Comparison of ENCODE assay signal across 34 cellular contexts in genomic region chr1:243758647-243759046, GRCh38.
"Had no signal": no experiment of that assay in that cellular context is flagged by ENCODE, and none has a peak within 500 bp of the region (broad histone marks: within the 10 kb centered on the region; RNA-seq: fewer than 3 reads in every experiment).

No MANE protein-coding gene starts in this region.

- H3K4me1 ChIP-seq: breast epithelium, colonic mucosa had no signal

- H3K9me3 ChIP-seq: ascending aorta, breast epithelium, colonic mucosa had no signal

- H3K27me3 Mint-ChIP-seq: activated CD4-positive, alpha-beta memory T cell treated with anti-CD3 and anti-CD28 coated beads for 36 hours; activated CD4-positive, alpha-beta T cell treated with anti-CD3 and anti-CD28 coated beads for 36 hours; activated CD4-positive, alpha-beta T cell treated with anti-CD3 and anti-CD28 coated beads, Interleukin-2, amount 10 ng/mL, durations not matched to agents 24 days and 14 days; activated CD8-positive, alpha-beta memory T cell treated with anti-CD3 and anti-CD28 coated beads, Interleukin-2, amount 10 ng/mL, durations not matched to agents 7 days and 5 days; activated naive CD4-positive, alpha-beta T cell treated with anti-CD3 and anti-CD28 coated beads, Interleukin-2, amount 10 ng/mL, durations not matched to agents 7 days and 5 days; activated naive CD8-positive, alpha-beta T cell treated with anti-CD3 and anti-CD28 coated beads, Interleukin-2, amount 10 ng/mL, durations not matched to agents 7 days and 5 days; brain; T-helper 17 cell had no signal

- H3K27me3 ChIP-seq: ascending aorta, breast epithelium, cardiac muscle cell, colonic mucosa had no signal

- H3K4me3 Mint-ChIP-seq: activated CD4-positive, alpha-beta memory T cell treated with anti-CD3 and anti-CD28 coated beads for 36 hours; activated CD4-positive, alpha-beta T cell treated with anti-CD3 and anti-CD28 coated beads for 36 hours; activated CD4-positive, alpha-beta T cell treated with anti-CD3 and anti-CD28 coated beads, Interleukin-2, amount 10 ng/mL, durations not matched to agents 24 days and 14 days; activated CD8-positive, alpha-beta memory T cell treated with anti-CD3 and anti-CD28 coated beads, Interleukin-2, amount 10 ng/mL, durations not matched to agents 7 days and 5 days; activated CD8-positive, alpha-beta T cell treated with anti-CD3 and anti-CD28 coated beads, Interleukin-2, amount 10 ng/mL, durations not matched to agents 7 days and 5 days; activated naive CD4-positive, alpha-beta T cell treated with anti-CD3 and anti-CD28 coated beads, Interleukin-2, amount 10 ng/mL, durations not matched to agents 7 days and 5 days; activated naive CD8-positive, alpha-beta T cell treated with anti-CD3 and anti-CD28 coated beads, Interleukin-2, amount 10 ng/mL, durations not matched to agents 7 days and 5 days; activated T-helper 1 cell treated with anti-CD3 and anti-CD28 coated beads, Interleukin-12 subunit alpha, Interleukin-12 subunit beta, Interleukin-2, Interleukin-4 antibody, amounts not matched to agents 30 ng/mL and 10 ng/mL and 1 ng/mL, durations not matched to agents 14 hours and 24 hours and 36 hours; brain; T-helper 17 cell; T-helper 2 cell treated with Interferon-gamma antibody and Interleukin-4, amounts not matched to agents 5 μg/mL and 100 μg/mL, for 36 hours had no signal

- ATAC-seq: activated CD4-positive, alpha-beta T cell treated with anti-CD3 and anti-CD28 coated beads for 36 hours; activated CD8-positive, alpha-beta memory T cell treated with anti-CD3 and anti-CD28 coated beads, Interleukin-2, amount 10 ng/mL, durations not matched to agents 7 days and 5 days; activated CD8-positive, alpha-beta T cell treated with anti-CD3 and anti-CD28 coated beads, Interleukin-2, amount 10 ng/mL, durations not matched to agents 7 days and 5 days; activated naive CD4-positive, alpha-beta T cell treated with anti-CD3 and anti-CD28 coated beads, Interleukin-2, amount 50 U/mL, for 72 hours; esophagus mucosa; T-helper 17 cell had no signal

- H3K36me3 ChIP-seq: ascending aorta, breast epithelium, cardiac muscle cell, colonic mucosa, WERI-Rb-1 had no signal

- H3K4me3 ChIP-seq: ascending aorta, breast epithelium, cardiac muscle cell, colonic mucosa had no signal

- DNase-seq: activated CD4-positive, alpha-beta memory T cell treated with anti-CD3 and anti-CD28 coated beads for 36 hours; activated CD4-positive, alpha-beta T cell treated with anti-CD3 and anti-CD28 coated beads for 36 hours; activated CD4-positive, alpha-beta T cell treated with anti-CD3 and anti-CD28 coated beads, Interleukin-2, amount 10 ng/mL, durations not matched to agents 24 days and 14 days; activated CD4-positive, CD25-positive, alpha-beta regulatory T cell; activated CD4-positive, CD25-positive, alpha-beta regulatory T cell treated with anti-CD3 and anti-CD28 coated beads, Interleukin-2, amount 50 U/mL, for 72 hours; activated CD8-positive, alpha-beta memory T cell treated with anti-CD3 and anti-CD28 coated beads, Interleukin-2, amount 10 ng/mL, durations not matched to agents 7 days and 5 days; activated CD8-positive, alpha-beta memory T cell treated with anti-CD3 and anti-CD28 coated beads, Interleukin-2, amount 50 U/mL, for 4 hours; activated CD8-positive, alpha-beta T cell treated with anti-CD3 and anti-CD28 coated beads, Interleukin-2, amount 10 ng/mL, durations not matched to agents 7 days and 5 days; activated effector memory CD4-positive, alpha-beta T cell treated with anti-CD3 and anti-CD28 coated beads, Interleukin-2, amount 50 U/mL, for 16 hours; activated naive CD4-positive, alpha-beta T cell; activated naive CD4-positive, alpha-beta T cell treated with anti-CD3 and anti-CD28 coated beads, Interleukin-2, amount 10 ng/mL, durations not matched to agents 7 days and 5 days; activated naive CD8-positive, alpha-beta T cell treated with anti-CD3 and anti-CD28 coated beads, Interleukin-2, amount 10 ng/mL, durations not matched to agents 7 days and 5 days; activated T-cell treated with anti-CD3 and anti-CD28 coated beads, Interleukin-2, amount 50 U/mL, for 1 hour; activated T-cell treated with anti-CD3 and anti-CD28 coated beads, Interleukin-2, amount 50 U/mL, for 48 hours; central memory CD4-positive, alpha-beta T cell; cerebellar nuclear complex; colonic mucosa; effector CD8-positive, alpha-beta T cell; foreskin fibroblast; head of caudate nucleus; T-helper 1 cell; T-helper 17 cell; T1000; WERI-Rb-1 had no signal

- H3K27ac ChIP-seq: ascending aorta, breast epithelium, cardiac muscle cell, colonic mucosa, epithelial cell of prostate, WERI-Rb-1 had no signal

- H3K36me3 Mint-ChIP-seq: activated CD4-positive, alpha-beta memory T cell treated with anti-CD3 and anti-CD28 coated beads for 36 hours; activated naive CD4-positive, alpha-beta T cell treated with anti-CD3 and anti-CD28 coated beads, Interleukin-2, amount 10 ng/mL, durations not matched to agents 7 days and 5 days; activated naive CD4-positive, alpha-beta T cell treated with anti-CD3 and anti-CD28 coated beads, Interleukin-2, amount 50 U/mL, for 72 hours; activated naive CD8-positive, alpha-beta T cell treated with anti-CD3 and anti-CD28 coated beads, Interleukin-2, amount 10 ng/mL, durations not matched to agents 7 days and 5 days had no signal

- H3K27ac Mint-ChIP-seq: activated CD4-positive, alpha-beta memory T cell treated with anti-CD3 and anti-CD28 coated beads for 36 hours; activated CD4-positive, alpha-beta T cell treated with anti-CD3 and anti-CD28 coated beads for 36 hours; activated CD4-positive, alpha-beta T cell treated with anti-CD3 and anti-CD28 coated beads, Interleukin-2, amount 10 ng/mL, durations not matched to agents 24 days and 14 days; activated CD8-positive, alpha-beta memory T cell treated with anti-CD3 and anti-CD28 coated beads, Interleukin-2, amount 10 ng/mL, durations not matched to agents 7 days and 5 days; activated CD8-positive, alpha-beta T cell treated with anti-CD3 and anti-CD28 coated beads, Interleukin-2, amount 10 ng/mL, durations not matched to agents 7 days and 5 days; activated naive CD4-positive, alpha-beta T cell treated with anti-CD3 and anti-CD28 coated beads, Interleukin-2, amount 10 ng/mL, durations not matched to agents 7 days and 5 days; activated naive CD4-positive, alpha-beta T cell treated with anti-CD3 and anti-CD28 coated beads, Interleukin-2, amount 50 U/mL, for 72 hours; activated naive CD8-positive, alpha-beta T cell treated with anti-CD3 and anti-CD28 coated beads, Interleukin-2, amount 10 ng/mL, durations not matched to agents 7 days and 5 days; activated T-helper 1 cell treated with anti-CD3 and anti-CD28 coated beads, Interleukin-12 subunit alpha, Interleukin-12 subunit beta, Interleukin-2, Interleukin-4 antibody, amounts not matched to agents 30 ng/mL and 10 ng/mL and 1 ng/mL, durations not matched to agents 14 hours and 24 hours and 36 hours; activated T-helper 2 cell treated with anti-CD3 and anti-CD28 coated beads, Interferon-gamma antibody, Interleukin-2, Interleukin-4, amounts not matched to agents 10 μg/mL and 5 μg/mL and 100 μg/mL, durations not matched to agents 14 hours and 24 hours and 36 hours; T-helper 17 cell; T-helper 2 cell treated with Interferon-gamma antibody and Interleukin-4, amounts not matched to agents 5 μg/mL and 100 μg/mL, for 36 hours had no signal

- H3K4me1 Mint-ChIP-seq: activated naive CD4-positive, alpha-beta T cell treated with anti-CD3 and anti-CD28 coated beads, Interleukin-2, amount 10 ng/mL, durations not matched to agents 7 days and 5 days; activated naive CD8-positive, alpha-beta T cell treated with anti-CD3 and anti-CD28 coated beads, Interleukin-2, amount 10 ng/mL, durations not matched to agents 7 days and 5 days had no signal

- H3K9me3 Mint-ChIP-seq: activated CD4-positive, alpha-beta memory T cell treated with anti-CD3 and anti-CD28 coated beads for 36 hours; activated CD4-positive, alpha-beta T cell treated with anti-CD3 and anti-CD28 coated beads, Interleukin-2, amount 10 ng/mL, durations not matched to agents 24 days and 14 days; activated naive CD4-positive, alpha-beta T cell treated with anti-CD3 and anti-CD28 coated beads, Interleukin-2, amount 10 ng/mL, durations not matched to agents 7 days and 5 days; activated naive CD8-positive, alpha-beta T cell treated with anti-CD3 and anti-CD28 coated beads, Interleukin-2, amount 10 ng/mL, durations not matched to agents 7 days and 5 days; activated T-helper 1 cell treated with anti-CD3 and anti-CD28 coated beads, Interleukin-12 subunit alpha, Interleukin-12 subunit beta, Interleukin-2, Interleukin-4 antibody, amounts not matched to agents 30 ng/mL and 10 ng/mL and 1 ng/mL, durations not matched to agents 14 hours and 24 hours and 36 hours; activated T-helper 2 cell treated with anti-CD3 and anti-CD28 coated beads, Interferon-gamma antibody, Interleukin-2, Interleukin-4, amounts not matched to agents 10 μg/mL and 5 μg/mL and 100 μg/mL, durations not matched to agents 14 hours and 24 hours and 36 hours; T-helper 2 cell treated with Interferon-gamma antibody and Interleukin-4, amounts not matched to agents 5 μg/mL and 100 μg/mL, for 36 hours had no signal
